In the genomic region with DNA sequence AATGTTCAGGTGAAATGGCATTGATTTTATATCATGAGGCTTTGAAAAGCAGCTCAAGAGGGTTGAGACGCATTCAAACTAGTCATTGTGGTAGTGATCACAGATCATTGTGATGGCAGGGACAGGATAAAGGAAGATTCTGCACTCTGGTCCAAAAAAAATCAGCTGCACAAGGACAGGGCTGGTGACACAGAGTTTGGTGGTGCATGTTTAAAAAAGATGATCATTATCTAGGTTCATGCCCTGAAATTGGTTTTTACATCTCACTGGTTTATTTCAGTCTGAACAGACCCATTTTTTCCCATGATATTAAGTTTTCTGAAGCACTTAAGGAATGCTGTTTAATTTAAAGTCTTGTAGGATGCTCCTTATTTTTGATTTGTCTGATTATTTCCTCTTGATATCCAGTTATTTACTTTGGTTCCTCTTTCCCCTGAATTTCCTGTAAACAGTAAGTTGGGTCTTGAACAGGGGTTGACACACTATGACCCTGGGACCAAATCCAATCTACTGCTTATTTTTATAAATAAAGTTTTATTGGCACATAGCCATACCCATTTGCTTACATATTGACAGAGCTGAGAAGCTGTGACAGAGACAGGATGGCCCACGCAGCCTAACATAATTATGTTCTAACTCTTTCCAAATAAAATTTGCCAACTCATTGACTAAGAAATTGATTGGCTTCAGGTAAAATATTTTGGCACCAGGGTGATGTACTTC, we compare ENCODE assay signal across 30 cellular contexts.
"Had no signal": no experiment of that assay in that cellular context is flagged by ENCODE, and none has a peak within 500 bp of the region (broad histone marks: within the 10 kb centered on the region; RNA-seq: fewer than 3 reads in every experiment).

No MANE protein-coding gene starts in this region.

- ATAC-seq: activated naive CD4-positive, alpha-beta T cell treated with anti-CD3 and anti-CD28 coated beads, Interleukin-2, amount 50 U/mL, for 72 hours; activated T-cell treated with anti-CD3 and anti-CD28 coated beads, Interleukin-2, amount 50 U/mL, for 72 hours; gastroesophageal sphincter; heart right ventricle had no signal

- H3K79me2 ChIP-seq: hepatocyte had no signal

- H3K27ac ChIP-seq: ascending aorta, breast epithelium, cardiac muscle cell, colonic mucosa, epithelial cell of prostate, esophagus squamous epithelium, gastroesophageal sphincter, heart right ventricle, hepatocyte had no signal

- H2AFZ ChIP-seq: hepatocyte had no signal

- H3K27me3 ChIP-seq: ascending aorta, breast epithelium, cardiac muscle cell, colonic mucosa, esophagus squamous epithelium, gastroesophageal sphincter, heart right ventricle, hepatocyte had no signal

- DNase-seq: activated CD4-positive, alpha-beta memory T cell treated with anti-CD3 and anti-CD28 coated beads, Interleukin-2, amount 10 ng/mL, durations not matched to agents 7 days and 5 days; activated CD4-positive, alpha-beta T cell treated with anti-CD3 and anti-CD28 coated beads for 4 hours; activated CD4-positive, alpha-beta T cell treated with anti-CD3 and anti-CD28 coated beads, Interleukin-2, amount 10 ng/mL, durations not matched to agents 7 days and 5 days; activated CD4-positive, alpha-beta T cell treated with anti-CD3 and anti-CD28 coated beads, Interleukin-2, amount 50 U/mL, for 4 hours; activated CD4-positive, CD25-positive, alpha-beta regulatory T cell; activated CD4-positive, CD25-positive, alpha-beta regulatory T cell treated with anti-CD3 and anti-CD28 coated beads, Interleukin-2, amount 50 U/mL, for 72 hours; activated CD8-positive, alpha-beta memory T cell treated with anti-CD3 and anti-CD28 coated beads, Interleukin-2, amount 50 U/mL, for 48 hours; activated gamma-delta T cell; activated naive CD4-positive, alpha-beta T cell; activated naive CD4-positive, alpha-beta T cell treated with anti-CD3 and anti-CD28 coated beads, Interleukin-2, amount 10 ng/mL, durations not matched to agents 7 days and 5 days; activated naive CD8-positive, alpha-beta T cell treated with anti-CD3 and anti-CD28 coated beads, Interleukin-2, amount 10 ng/mL, durations not matched to agents 7 days and 5 days; activated T-cell treated with anti-CD3 and anti-CD28 coated beads for 4 hours; activated T-cell treated with anti-CD3 and anti-CD28 coated beads, Interleukin-2, amount 50 U/mL, for 24 hours; activated T-cell treated with anti-CD3 and anti-CD28 coated beads, Interleukin-2, amount 50 U/mL, for 72 hours; central memory CD4-positive, alpha-beta T cell; cerebellar nuclear complex; colonic mucosa; effector CD8-positive, alpha-beta T cell; esophagus squamous epithelium; foreskin melanocyte; heart right ventricle had no signal

- H3K4me3 ChIP-seq: ascending aorta, breast epithelium, cardiac muscle cell, colonic mucosa, esophagus squamous epithelium, gastroesophageal sphincter, heart right ventricle, hepatocyte had no signal

- H3K9me3 ChIP-seq: ascending aorta, breast epithelium, colonic mucosa, esophagus squamous epithelium, gastroesophageal sphincter, heart right ventricle had no signal

- H3K4me1 ChIP-seq: ascending aorta, breast epithelium had no signal

- H3K4me2 ChIP-seq: hepatocyte had no signal

- H3K36me3 ChIP-seq: ascending aorta, breast epithelium, cardiac muscle cell, colonic mucosa, esophagus squamous epithelium, gastroesophageal sphincter, heart right ventricle had no signal

- FAIRE-seq: endometrium, endothelial cell of umbilical vein had no signal
